In genomic region chr20:63451821-63452220, GRCh38 we compare ENCODE assay signal across 29 cellular contexts. TPM values are rescaled to one million over a fixed set of nuclear protein-coding genes. Genes with fewer than 3 reads are reported as not detected.
"Had no signal": no experiment of that assay in that cellular context is flagged by ENCODE, and none has a peak within 500 bp of the region (broad histone marks: within the 10 kb centered on the region; RNA-seq: fewer than 3 reads in every experiment).

No MANE protein-coding gene starts in this region.

- ATAC-seq: activated CD4-positive, alpha-beta T cell treated with anti-CD3 and anti-CD28 coated beads for 36 hours; activated CD8-positive, alpha-beta T cell treated with anti-CD3 and anti-CD28 coated beads, Interleukin-2, amount 10 ng/mL, durations not matched to agents 7 days and 5 days; activated naive CD4-positive, alpha-beta T cell treated with anti-CD3 and anti-CD28 coated beads, Interleukin-2, amount 50 U/mL, for 72 hours; body of pancreas; PC-3 had no signal

- H3K36me3 ChIP-seq: adrenal gland, Peyer's patch, SJSA1 had no signal

- DNase-seq: activated CD4-positive, alpha-beta T cell treated with anti-CD3 and anti-CD28 coated beads for 36 hours; activated CD4-positive, alpha-beta T cell treated with anti-CD3 and anti-CD28 coated beads, Interleukin-2, amount 10 ng/mL, durations not matched to agents 7 days and 5 days; activated CD4-positive, alpha-beta T cell treated with anti-CD3 and anti-CD28 coated beads, Interleukin-2, amount 50 U/mL, for 48 hours; activated CD8-positive, alpha-beta T cell treated with anti-CD3 and anti-CD28 coated beads, Interleukin-2, amount 10 ng/mL, durations not matched to agents 7 days and 5 days; activated gamma-delta T cell treated with Interleukin-2 at 50 U/mL for 16 hours; activated naive CD4-positive, alpha-beta T cell treated with anti-CD3 and anti-CD28 coated beads for 36 hours; activated T-cell treated with anti-CD3 and anti-CD28 coated beads, Interleukin-2, amount 50 U/mL, for 24 hours; adrenal gland; body of pancreas; central memory CD4-positive, alpha-beta T cell; NCI-H1092 treated with DMSO at 0.1 percent for 48 hours; NCI-H1436; NCI-H1694; NCI-H1930; NCI-H2081 treated with DMSO at 0.1 percent for 48 hours; NCI-H345; NCI-H524 treated with DMSO at 0.1 percent for 48 hours; PC-3; Peyer's patch; RPMI8226; SHP77 treated with DMSO at 0.1 percent for 48 hours; SK-N-SH had no signal

- H3K4me1 Mint-ChIP-seq: activated CD4-positive, alpha-beta T cell treated with anti-CD3 and anti-CD28 coated beads, Interleukin-2, amount 10 ng/mL, durations not matched to agents 7 days and 5 days had no signal

- H3K9me3 Mint-ChIP-seq: activated CD4-positive, alpha-beta T cell treated with anti-CD3 and anti-CD28 coated beads, Interleukin-2, amount 10 ng/mL, durations not matched to agents 7 days and 5 days; activated naive CD4-positive, alpha-beta T cell treated with anti-CD3 and anti-CD28 coated beads for 36 hours; activated naive CD4-positive, alpha-beta T cell treated with anti-CD3 and anti-CD28 coated beads, Interleukin-2, amount 50 U/mL, for 72 hours; activated T-cell treated with anti-CD3 and anti-CD28 coated beads, Interleukin-2, amount 50 U/mL, for 24 hours; activated T-helper 1 cell treated with anti-CD3 and anti-CD28 coated beads, Interleukin-12 subunit alpha, Interleukin-12 subunit beta, Interleukin-2, Interleukin-4 antibody, amounts not matched to agents 30 ng/mL and 10 ng/mL and 1 ng/mL, durations not matched to agents 14 hours and 24 hours and 36 hours; T-helper 1 cell treated with Interleukin-12 subunit alpha and Interleukin-12 subunit beta and Interleukin-4 antibody, amounts not matched to agents 30 μg/mL and 1 μg/mL, for 36 hours; T-helper 2 cell treated with Interferon-gamma antibody and Interleukin-4, amounts not matched to agents 5 μg/mL and 100 μg/mL, for 36 hours had no signal

- H3K4me3 Mint-ChIP-seq: activated CD4-positive, alpha-beta T cell treated with anti-CD3 and anti-CD28 coated beads for 36 hours; activated CD4-positive, alpha-beta T cell treated with anti-CD3 and anti-CD28 coated beads, Interleukin-2, amount 10 ng/mL, durations not matched to agents 7 days and 5 days; activated CD8-positive, alpha-beta T cell treated with anti-CD3 and anti-CD28 coated beads, Interleukin-2, amount 10 ng/mL, durations not matched to agents 7 days and 5 days; activated naive CD4-positive, alpha-beta T cell treated with anti-CD3 and anti-CD28 coated beads for 36 hours; activated T-cell treated with anti-CD3 and anti-CD28 coated beads, Interleukin-2, amount 50 U/mL, for 24 hours; activated T-helper 1 cell treated with anti-CD3 and anti-CD28 coated beads, Interleukin-12 subunit alpha, Interleukin-12 subunit beta, Interleukin-2, Interleukin-4 antibody, amounts not matched to agents 30 ng/mL and 10 ng/mL and 1 ng/mL, durations not matched to agents 14 hours and 24 hours and 36 hours; T-helper 1 cell treated with Interleukin-12 subunit alpha and Interleukin-12 subunit beta and Interleukin-4 antibody, amounts not matched to agents 30 μg/mL and 1 μg/mL, for 36 hours; T-helper 2 cell treated with Interferon-gamma antibody and Interleukin-4, amounts not matched to agents 5 μg/mL and 100 μg/mL, for 36 hours had no signal

- H3K9me3 ChIP-seq: adrenal gland, body of pancreas, Peyer's patch, SJSA1, SK-N-SH had no signal

- H3K9ac ChIP-seq: SK-N-SH had no signal

- H3K27ac Mint-ChIP-seq: activated CD4-positive, alpha-beta T cell treated with anti-CD3 and anti-CD28 coated beads for 36 hours; activated CD4-positive, alpha-beta T cell treated with anti-CD3 and anti-CD28 coated beads, Interleukin-2, amount 10 ng/mL, durations not matched to agents 7 days and 5 days; activated CD8-positive, alpha-beta T cell treated with anti-CD3 and anti-CD28 coated beads, Interleukin-2, amount 10 ng/mL, durations not matched to agents 7 days and 5 days; activated naive CD4-positive, alpha-beta T cell treated with anti-CD3 and anti-CD28 coated beads for 36 hours; activated naive CD4-positive, alpha-beta T cell treated with anti-CD3 and anti-CD28 coated beads, Interleukin-2, amount 50 U/mL, for 72 hours; activated T-cell treated with anti-CD3 and anti-CD28 coated beads, Interleukin-2, amount 50 U/mL, for 24 hours; activated T-helper 1 cell treated with anti-CD3 and anti-CD28 coated beads, Interleukin-12 subunit alpha, Interleukin-12 subunit beta, Interleukin-2, Interleukin-4 antibody, amounts not matched to agents 30 ng/mL and 10 ng/mL and 1 ng/mL, durations not matched to agents 14 hours and 24 hours and 36 hours; T-helper 1 cell treated with Interleukin-12 subunit alpha and Interleukin-12 subunit beta and Interleukin-4 antibody, amounts not matched to agents 30 μg/mL and 1 μg/mL, for 36 hours; T-helper 2 cell treated with Interferon-gamma antibody and Interleukin-4, amounts not matched to agents 5 μg/mL and 100 μg/mL, for 36 hours had no signal

- H3K4me2 ChIP-seq: SK-N-SH had no signal

- H3K36me3 Mint-ChIP-seq: activated naive CD4-positive, alpha-beta T cell treated with anti-CD3 and anti-CD28 coated beads, Interleukin-2, amount 50 U/mL, for 72 hours had no signal

- H3K4me3 ChIP-seq: adrenal gland, body of pancreas, Peyer's patch, SJSA1 had no signal

- H3K27ac ChIP-seq: body of pancreas, Peyer's patch, SJSA1 had no signal

- H3K4me1 ChIP-seq: adrenal gland, body of pancreas had no signal

RNA-seq across cellular contexts. Expression of gene KCNQ2, which starts 20.6 kb away (rescaled TPM):
- total RNA-seq: activated CD4-positive, alpha-beta T cell treated with anti-CD3 and anti-CD28 coated beads for 36 hours; activated CD8-positive, alpha-beta T cell treated with anti-CD3 and anti-CD28 coated beads, Interleukin-2, amount 10 ng/mL, durations not matched to agents 7 days and 5 days; activated naive CD4-positive, alpha-beta T cell treated with anti-CD3 and anti-CD28 coated beads for 36 hours; activated T-helper 1 cell treated with anti-CD3 and anti-CD28 coated beads, Interleukin-12 subunit alpha, Interleukin-12 subunit beta, Interleukin-2, Interleukin-4 antibody, amounts not matched to agents 30 ng/mL and 10 ng/mL and 1 ng/mL, durations not matched to agents 14 hours and 24 hours and 36 hours; bronchial epithelial cell; M059J; PC-3; Peyer's patch; SJSA1 had no signal

RNA-seq across cellular contexts. Expression of gene EEF1A2, which starts 47.1 kb away (rescaled TPM):
- total RNA-seq: activated CD8-positive, alpha-beta T cell treated with anti-CD3 and anti-CD28 coated beads, Interleukin-2, amount 10 ng/mL, durations not matched to agents 7 days and 5 days had no signal
